In genomic region chr2:66553370-66553769, GRCh38 we compare ENCODE assay signal across 12 cellular contexts.
DNase-seq lines count a peak whose midpoint lies in the region; ATAC-seq and TF ChIP-seq lines count a peak whose summit lies in the region.
"Had no signal": no experiment of that assay in that cellular context is flagged by ENCODE, and none has a peak within 500 bp of the region (broad histone marks: within the 10 kb centered on the region; RNA-seq: fewer than 3 reads in every experiment).

No MANE protein-coding gene starts in this region.

- DNase-seq in NCI-H2196 (lab: John Stamatoyannopoulos, UW; ENCODE audit: unreplicated experiment) (peak; percentile 7), NCI-H2196 treated with DMSO at 0.1 percent for 48 hours (lab: John Stamatoyannopoulos, UW; ENCODE audit: unreplicated experiment) (no peak), SHP77 (lab: John Stamatoyannopoulos, UW) (peak; percentile 26 to 71), right cardiac atrium (peak; percentile 47 to 88 (median 82)), transverse colon (no peak), spleen (no peak), foreskin melanocyte (no peak)
- DNase-seq: activated naive CD8-positive, alpha-beta T cell treated with anti-CD3 and anti-CD28 coated beads for 36 hours; mesendoderm; MG63 had no signal

- TF ChIP-seq CTCF in transverse colon (IDR thresholded peaks at IDR 0.05) = no peak
- TF ChIP-seq CTCF in spleen (IDR thresholded peaks at IDR 0.05 in 8 of 11, conservative IDR thresholded peaks at IDR 0.05 in 3 of 11) = no peak

- TF ChIP-seq POLR2A in transverse colon (IDR thresholded peaks at IDR 0.05) (no peak), spleen (IDR thresholded peaks at IDR 0.05) (no peak)

- 59% methylated on average over 4 of the region's 4 CpGs for WGBS in right cardiac atrium
- 54 to 70% methylated on average over 4 of the region's 4 CpGs for WGBS in transverse colon (ENCODE audit: low coverage in 1 of 2), 2 donors
- WGBS in spleen, 5 donors = 62 to 74% (median 69%) methylated on average over 4 of the region's 4 CpGs

- no peaks in the 10 kb centered on the region for H3K36me3 ChIP-seq in transverse colon
- H3K36me3 ChIP-seq in spleen = peaks cover 0 to 5% (median 0%) of the 10 kb centered on the region in 6 donors
- H3K36me3 ChIP-seq: MG63 had no signal

- ATAC-seq in right cardiac atrium = no peak
- ATAC-seq in GM18517 (IDR thresholded peaks at IDR 0.05; ENCODE audit: unreplicated experiment) = no peak

- H3K9me3 ChIP-seq in right cardiac atrium (ENCODE audit: control insufficient read depth, low read length) (no peaks in the 10 kb centered on the region), transverse colon (no peaks in the 10 kb centered on the region), spleen (no peaks in the 10 kb centered on the region)
- H3K9me3 ChIP-seq: MG63 had no signal

- H3K4me1 ChIP-seq in right cardiac atrium (ENCODE audit: control insufficient read depth, insufficient read depth, low read length) (no peaks in the 10 kb centered on the region), transverse colon (peaks cover 0 to 24% (median 4%) of the 10 kb centered on the region in 4 donors), spleen (peaks cover 0 to 34% (median 10%) of the 10 kb centered on the region in 6 donors)

- TF ChIP-seq EP300 in transverse colon (IDR thresholded peaks at IDR 0.05; ENCODE audit: low read depth) = no peak

- no peak overlapping the region for H3K27ac ChIP-seq in right cardiac atrium (ENCODE audit: low read length)
- peak overlapping the region; percentile 45 to 77 (median 74) for H3K27ac ChIP-seq in transverse colon
- H3K27ac ChIP-seq in spleen = no peak overlapping the region

- no peaks in the 10 kb centered on the region for H3K27me3 ChIP-seq in right cardiac atrium (ENCODE audit: control insufficient read depth, insufficient read depth)
- no peaks in the 10 kb centered on the region for H3K27me3 ChIP-seq in transverse colon
- H3K27me3 ChIP-seq in spleen (replicated peaks in 1 of 7) = peaks cover 0 to 4% (median 0%) of the 10 kb centered on the region in 7 donors
- H3K27me3 ChIP-seq: MG63 had no signal

- intact Hi-C loops in right cardiac atrium (cut with DNase I) = no loop called here
- intact Hi-C loops in transverse colon (cut with DNase I; ENCODE audit: low total_unique reads) = no loop called here
- intact Hi-C loops in spleen (cut with DNase I; ENCODE audit: low total_unique reads) = no loop called here

- in situ Hi-C loops in transverse colon (cut with MboI; ENCODE audit: low pct_ligation_motif_present in 1 of 4, low pct_unique_long_range_greater_than_20kb in 1 of 4, low sequenced_read_pairs in 3 of 4) = no loop called here

- H3K4me3 ChIP-seq in right cardiac atrium (ENCODE audit: low read length) (no peak overlapping the region), transverse colon (no peak overlapping the region), spleen (no peak overlapping the region)
- H3K4me3 ChIP-seq: dorsolateral prefrontal cortex, MG63 had no signal

Comparison
In these comparisons a context has a peak if more than half of its experiments do, and no peak if none do; other contexts are left out.
1. DNase-seq: peak in NCI-H2196 (single experiment), SHP77 (2 of 2) and right cardiac atrium (3 of 3); none in NCI-H2196 treated with DMSO at 0.1 percent for 48 hours (single experiment), transverse colon (single experiment), spleen (single experiment) and foreskin melanocyte (single experiment).
2. H3K27ac ChIP-seq: peak in transverse colon (4 of 4); none in right cardiac atrium (single experiment) and spleen (0 of 8).